20 cellular contexts compared by ENCODE assay signal in the genomic region with DNA sequence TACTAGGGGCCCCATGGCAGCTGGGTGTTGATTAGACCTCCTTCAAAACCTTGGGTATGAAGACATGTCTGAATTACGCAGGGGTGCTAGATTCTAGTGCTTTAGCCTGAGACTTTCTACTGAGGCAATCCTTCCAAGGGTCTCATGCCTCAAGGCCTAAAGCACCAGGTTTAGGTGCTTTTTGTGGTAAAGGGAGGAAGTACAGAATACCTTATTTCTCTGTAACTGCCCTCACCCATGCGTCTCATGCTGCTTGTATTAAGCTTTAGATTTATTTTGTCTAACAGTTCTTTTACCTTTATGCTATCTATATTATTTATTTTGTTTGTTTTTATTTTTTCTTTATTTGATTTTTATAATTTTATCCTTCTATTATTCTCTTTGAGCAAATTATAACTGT.
A peak's percentile ranks its signal among the peaks of the same experiment; 100 is the strongest.
DNase-seq lines count a peak whose midpoint lies in the region; ATAC-seq, FAIRE-seq and TF ChIP-seq lines count a peak whose summit lies in the region.
"Had no signal": no experiment of that assay in that cellular context is flagged by ENCODE, and none has a peak within 500 bp of the region (broad histone marks: within the 10 kb centered on the region; RNA-seq: fewer than 3 reads in every experiment).

No MANE protein-coding gene starts in this region.

- POLR2A ChIA-PET in K562 (lab: Yijun Ruan, JAX), result interaction anchor here (1.2 kb wide), 1 partner anchor 8 kb away, joined by 3 read pairs; no protein-coding TSS in a partner anchor

- no peak for TF ChIP-seq CTCF in K562 (IDR thresholded peaks at IDR 0.05 in 2 of 3, conservative IDR thresholded peaks at IDR 0.05 in 1 of 3; ENCODE audit: insufficient read depth in 2 of 3, low read depth in 1 of 3, low read length in 3 of 3)
- no peak for TF ChIP-seq CTCF in thoracic aorta (IDR thresholded peaks at IDR 0.05)
- no peak for TF ChIP-seq CTCF in colonic mucosa (IDR thresholded peaks at IDR 0.05)

- TF ChIP-seq EP300 in K562 (IDR thresholded peaks at IDR 0.05; ENCODE audit: low read length), result no peak

- in situ Hi-C loops in K562 (cut with MboI), result no loop called here

- H3K36me3 ChIP-seq in CD4-positive, CD25-positive, alpha-beta regulatory T cell (ENCODE audit: control insufficient read depth, insufficient read depth, low read length), result no peaks in the 10 kb centered on the region
- H3K36me3 ChIP-seq in K562 (ENCODE audit: control insufficient read depth, insufficient read depth, low read length), result no peaks in the 10 kb centered on the region
- no peaks in the 10 kb centered on the region for H3K36me3 ChIP-seq in thoracic aorta
- H3K36me3 ChIP-seq in colonic mucosa, result no peaks in the 10 kb centered on the region
- H3K36me3 ChIP-seq: SJSA1 had no signal

- no peak for TF ChIP-seq POLR2A in K562 (conservative IDR thresholded peaks at IDR 0.05)

- H3K79me2 ChIP-seq in K562 (ENCODE audit: control insufficient read depth, insufficient read depth, low read length), result no peaks in the 10 kb centered on the region

- H3K27ac Mint-ChIP-seq in CD4-positive, CD25-positive, alpha-beta regulatory T cell, result peak overlapping the region in 2 of 3 donors; percentile 22 to 82
- H3K27ac Mint-ChIP-seq in naive B cell, result peak overlapping the region in 4 of 6 donors; percentile 24 to 55 (median 40)
- H3K27ac Mint-ChIP-seq: CD4-positive, alpha-beta T cell had no signal

- no peaks in the 10 kb centered on the region for H3K27me3 ChIP-seq in CD4-positive, CD25-positive, alpha-beta regulatory T cell (ENCODE audit: control insufficient read depth, insufficient read depth, low read length)
- H3K27me3 ChIP-seq in K562 (ENCODE audit: control insufficient read depth in 2 of 2, insufficient read depth in 2 of 2, low read length in 2 of 2) (no peaks in the 10 kb centered on the region), thoracic aorta (replicated peaks; ENCODE audit: insufficient read depth) (no peaks in the 10 kb centered on the region), colonic mucosa (no peaks in the 10 kb centered on the region)
- H3K27me3 ChIP-seq: SJSA1 had no signal

- no peak overlapping the region for H3K4me2 ChIP-seq in K562 (ENCODE audit: insufficient read depth, low read length)

- no peak overlapping the region for H3K9ac ChIP-seq in K562 (ENCODE audit: insufficient read depth in 1 of 2, low read depth in 2 of 2, low read length in 2 of 2)
- no peak overlapping the region for H3K9ac ChIP-seq in colonic mucosa (ENCODE audit: low read depth in 2 of 2, low read length in 2 of 2)

- no peaks in the 10 kb centered on the region for H3K4me1 ChIP-seq in CD4-positive, CD25-positive, alpha-beta regulatory T cell (ENCODE audit: control insufficient read depth, insufficient read depth, low read length, poor library complexity, severe bottlenecking)
- H3K4me1 ChIP-seq in K562 (replicated peaks in 1 of 2; ENCODE audit: control insufficient read depth in 2 of 2, insufficient read depth in 2 of 2, low read length in 2 of 2), result no peaks in the 10 kb centered on the region; a peak in 1 of 5 replicates
- peaks cover 13 to 42% of the 10 kb centered on the region in 2 donors for H3K4me1 ChIP-seq in thoracic aorta (ENCODE audit: control insufficient read depth in 1 of 2, low read depth in 2 of 2)
- no peaks in the 10 kb centered on the region for H3K4me1 ChIP-seq in colonic mucosa
- H3K4me1 ChIP-seq: Caco-2, SJSA1 had no signal

- H3K4me3 ChIP-seq in CD4-positive, CD25-positive, alpha-beta regulatory T cell (ENCODE audit: low read depth, low read length), result no peak overlapping the region
- H3K4me3 ChIP-seq in K562 (no peak overlapping the region), thoracic aorta (no peak overlapping the region), colonic mucosa (no peak overlapping the region)
- H3K4me3 ChIP-seq: SJSA1 had no signal

- H3K36me3 Mint-ChIP-seq in CD4-positive, CD25-positive, alpha-beta regulatory T cell, result peaks cover 4% of the 10 kb centered on the region
- H3K36me3 Mint-ChIP-seq in naive B cell, result peaks cover 0 to 26% of the 10 kb centered on the region in 2 donors

- FAIRE-seq in K562 (lab: Jason Lieb, UNC), result no peak
- FAIRE-seq: G401.6, GM12892, GM18507, GM19239 had no signal

- 0 out of 2 replicates have a peak overlapping the region, but pooled peaks have one; percentile 3 for H2AFZ ChIP-seq in K562 (ENCODE audit: low read depth, low read length)

- no peaks in the 10 kb centered on the region for H4K20me1 ChIP-seq in K562 (replicated peaks; ENCODE audit: control insufficient read depth, insufficient read depth, low read length)

- WGBS in K562 (ENCODE audit: insufficient coverage, low coverage, missing lambda C conversion rate), result 42% methylated on average over 2 of the region's 2 CpGs

- peaks cover under 1 to 50% (median 13%) of the 10 kb centered on the region in 4 donors for H3K4me1 Mint-ChIP-seq in CD4-positive, CD25-positive, alpha-beta regulatory T cell
- H3K4me1 Mint-ChIP-seq in naive B cell, result peaks cover 40 to 49% (median 41%) of the 10 kb centered on the region in 3 donors

- H3K27me3 Mint-ChIP-seq in CD4-positive, CD25-positive, alpha-beta regulatory T cell, result peaks cover 4% of the 10 kb centered on the region
- no peaks in the 10 kb centered on the region for H3K27me3 Mint-ChIP-seq in naive B cell
- H3K27me3 Mint-ChIP-seq: CD4-positive, alpha-beta T cell had no signal

- CTCF ChIA-PET in K562 (lab: Yijun Ruan, JAX; ENCODE audit: low intra/inter-chr PET ratio), result no interaction called here

- no peak overlapping the region for H3K4me3 Mint-ChIP-seq in CD4-positive, CD25-positive, alpha-beta regulatory T cell
- H3K4me3 Mint-ChIP-seq in naive B cell, result peak overlapping the region in 4 of 8 donors; percentile 8 to 59 (median 32)
- H3K4me3 Mint-ChIP-seq: CD4-positive, alpha-beta T cell had no signal

- no TSS peak for BruUV-seq in K562 (replicated peaks; lab: Mats Ljungman, UMichigan)

- ATAC-seq in CD4-positive, CD25-positive, alpha-beta regulatory T cell (ENCODE audit: low read depth in 2 of 2), result no peak
- ATAC-seq in K562, result no peak
- peak; percentile 73 to 81 for ATAC-seq in naive B cell (ENCODE audit: low read depth in 2 of 2)
- no peak for ATAC-seq in thoracic aorta (ENCODE audit: insufficient number of reproducible peaks, low FRiP score, low read depth)

- intact Hi-C loops in K562 (cut with micrococcal nuclease), result no loop called here
- intact Hi-C loops in colonic mucosa (cut with DNase I), result no loop called here

- H3K9me3 ChIP-seq in CD4-positive, CD25-positive, alpha-beta regulatory T cell (ENCODE audit: control insufficient read depth in 2 of 2, low read length in 2 of 2), result no peaks in the 10 kb centered on the region
- no peaks in the 10 kb centered on the region for H3K9me3 ChIP-seq in K562 (replicated peaks; ENCODE audit: control insufficient read depth, insufficient read depth, low read depth, low read length)
- no peaks in the 10 kb centered on the region for H3K9me3 ChIP-seq in thoracic aorta
- H3K9me3 ChIP-seq in colonic mucosa, result no peaks in the 10 kb centered on the region
- H3K9me3 ChIP-seq: Caco-2, SJSA1 had no signal

- no peak overlapping the region for H3K27ac ChIP-seq in CD4-positive, CD25-positive, alpha-beta regulatory T cell (ENCODE audit: insufficient read depth, low read length, poor library complexity, severe bottlenecking)
- no peak overlapping the region for H3K27ac ChIP-seq in K562 (ENCODE audit: extremely low read depth, low read depth, low read length)
- H3K27ac ChIP-seq in thoracic aorta, result peak overlapping the region; percentile 66 to 77
- H3K27ac ChIP-seq in colonic mucosa, result no peak overlapping the region
- H3K27ac ChIP-seq: SJSA1 had no signal

- no peak for DNase-seq in CD4-positive, CD25-positive, alpha-beta regulatory T cell
- DNase-seq in K562 (ENCODE audit: extremely low read depth in 1 of 4, low spot score in 3 of 4), result no peak
- DNase-seq in naive B cell, result no peak
- no peak for DNase-seq in thoracic aorta (ENCODE audit: low spot score)
- no peak for DNase-seq in colonic mucosa
- no peak for DNase-seq in SW 1271 (lab: John Stamatoyannopoulos, UW)
- no peak for DNase-seq in NCI-H146 (lab: John Stamatoyannopoulos, UW)
- DNase-seq: Caco-2; CD4-positive, alpha-beta T cell; DMS153; Kasumi-1; NCI-H187 treated with DMSO at 0.1 percent for 48 hours; NCI-H2107; NCI-H446 treated with DMSO at 0.1 percent for 48 hours; NCI-H526 treated with DMSO at 0.1 percent for 48 hours had no signal

- no peaks in the 10 kb centered on the region for H3K9me1 ChIP-seq in K562 (ENCODE audit: control insufficient read depth, insufficient read depth, low read length)

- peaks cover 0 to 19% (median 5%) of the 10 kb centered on the region in 7 donors for H3K9me3 Mint-ChIP-seq in CD4-positive, CD25-positive, alpha-beta regulatory T cell
- H3K9me3 Mint-ChIP-seq in naive B cell, result peaks cover 5 to 17% (median 10%) of the 10 kb centered on the region in 7 donors
- H3K9me3 Mint-ChIP-seq: CD4-positive, alpha-beta T cell had no signal

- TF ChIP-seq RAD21 in K562 (CRISPR knock-in tag; conservative IDR thresholded peaks at IDR 0.05 in 1 of 2, IDR thresholded peaks at IDR 0.05 in 1 of 2), result no peak

TF ChIP-seq in K562, 482 proteins besides CTCF, POLR2A, EP300 and RAD21 (continues in another document):
- no peak for TF ChIP-seq E2F8 (IDR thresholded peaks at IDR 0.05; ENCODE audit: low read depth, partially characterized antibody)
- no peak for TF ChIP-seq ZBED1 (IDR thresholded peaks at IDR 0.05)
- no peak for TF ChIP-seq JUNB (CRISPR knock-in tag; conservative IDR thresholded peaks at IDR 0.05)
- no peak for TF ChIP-seq ZNF780A (CRISPR knock-in tag; IDR thresholded peaks at IDR 0.05)

Comparison
In these comparisons a context has a peak if more than half of its experiments do, and no peak if none do; other contexts are left out.
1. ATAC-seq: peak in naive B cell (2 of 2); none in CD4-positive, CD25-positive, alpha-beta regulatory T cell (0 of 2), K562 (single experiment) and thoracic aorta (single experiment).
2. H3K27ac ChIP-seq: peak in thoracic aorta (2 of 2); none in CD4-positive, CD25-positive, alpha-beta regulatory T cell (single experiment), K562 (single experiment) and colonic mucosa (single experiment).